37 cellular contexts compared by ENCODE assay signal in genomic region chr2:100297511-100297910, GRCh38. TPM values are rescaled to one million over a fixed set of nuclear protein-coding genes. Genes with fewer than 3 reads are reported as not detected.
"Had no signal": no experiment of that assay in that cellular context is flagged by ENCODE, and none has a peak within 500 bp of the region (broad histone marks: within the 10 kb centered on the region; RNA-seq: fewer than 3 reads in every experiment).

No MANE protein-coding gene starts in this region.

- DNase-seq: activated CD4-positive, alpha-beta memory T cell treated with anti-CD3 and anti-CD28 coated beads for 36 hours; activated CD4-positive, alpha-beta T cell treated with anti-CD3 and anti-CD28 coated beads for 1 hour; activated CD4-positive, alpha-beta T cell treated with anti-CD3 and anti-CD28 coated beads for 36 hours; activated CD4-positive, alpha-beta T cell treated with anti-CD3 and anti-CD28 coated beads for 48 hours; activated CD4-positive, alpha-beta T cell treated with anti-CD3 and anti-CD28 coated beads, Interleukin-2, amount 50 U/mL, for 1 hour; activated CD4-positive, alpha-beta T cell treated with anti-CD3 and anti-CD28 coated beads, Interleukin-2, amount 50 U/mL, for 4 hours; activated CD4-positive, CD25-positive, alpha-beta regulatory T cell; activated CD8-positive, alpha-beta memory T cell treated with anti-CD3 and anti-CD28 coated beads, Interleukin-2, amount 50 U/mL, for 4 hours; activated CD8-positive, alpha-beta T cell treated with anti-CD3 and anti-CD28 coated beads for 36 hours; activated effector memory CD4-positive, alpha-beta T cell treated with anti-CD3 and anti-CD28 coated beads, Interleukin-2, amount 50 U/mL, for 16 hours; activated gamma-delta T cell treated with Interleukin-2 at 50 U/mL for 16 hours; activated naive CD4-positive, alpha-beta T cell; activated naive CD4-positive, alpha-beta T cell treated with anti-CD3 and anti-CD28 coated beads for 36 hours; activated naive CD4-positive, alpha-beta T cell treated with anti-CD3 and anti-CD28 coated beads, Interleukin-2, amount 50 U/mL, for 16 hours; activated naive CD8-positive, alpha-beta T cell treated with anti-CD3 and anti-CD28 coated beads for 36 hours; activated T-cell treated with anti-CD3 and anti-CD28 coated beads for 4 hours; activated T-cell treated with anti-CD3 and anti-CD28 coated beads, Interleukin-2, amount 50 U/mL, for 1 hour; activated T-cell treated with anti-CD3 and anti-CD28 coated beads, Interleukin-2, amount 50 U/mL, for 4 hours; activated T-cell treated with anti-CD3 and anti-CD28 coated beads, Interleukin-2, amount 50 U/mL, for 72 hours; adrenal gland; amniotic stem cell; aorta; body of pancreas; brain microvascular endothelial cell; central memory CD4-positive, alpha-beta T cell; T-helper 1 cell; T-helper 2 cell; T-helper 9 cell; WERI-Rb-1 had no signal

- H3K36me3 Mint-ChIP-seq: activated CD4-positive, alpha-beta memory T cell treated with anti-CD3 and anti-CD28 coated beads for 36 hours; activated naive CD4-positive, alpha-beta T cell treated with anti-CD3 and anti-CD28 coated beads, Interleukin-2, amount 50 U/mL, for 72 hours; activated naive CD8-positive, alpha-beta T cell treated with anti-CD3 and anti-CD28 coated beads for 36 hours; WTC11 had no signal

- H3K9me3 ChIP-seq: adrenal gland, body of pancreas, breast epithelium had no signal

- H3K27ac Mint-ChIP-seq: activated CD4-positive, alpha-beta memory T cell treated with anti-CD3 and anti-CD28 coated beads for 36 hours; activated CD4-positive, alpha-beta T cell treated with anti-CD3 and anti-CD28 coated beads for 36 hours; activated CD8-positive, alpha-beta T cell treated with anti-CD3 and anti-CD28 coated beads for 36 hours; activated naive CD4-positive, alpha-beta T cell treated with anti-CD3 and anti-CD28 coated beads for 36 hours; activated naive CD4-positive, alpha-beta T cell treated with anti-CD3 and anti-CD28 coated beads, Interleukin-2, amount 50 U/mL, for 72 hours; activated naive CD8-positive, alpha-beta T cell treated with anti-CD3 and anti-CD28 coated beads for 36 hours; activated T-cell treated with anti-CD3 and anti-CD28 coated beads, Interleukin-2, amount 50 U/mL, for 72 hours; activated T-helper 1 cell treated with anti-CD3 and anti-CD28 coated beads, Interleukin-12 subunit alpha, Interleukin-12 subunit beta, Interleukin-2, Interleukin-4 antibody, amounts not matched to agents 30 ng/mL and 10 ng/mL and 1 ng/mL, durations not matched to agents 14 hours and 24 hours and 36 hours; activated T-helper 17 cell treated with anti-CD3 and anti-CD28 coated beads, Interleukin-2, amount 50 U/mL, for 72 hours; T-helper 1 cell treated with Interleukin-12 subunit alpha and Interleukin-12 subunit beta and Interleukin-4 antibody, amounts not matched to agents 30 μg/mL and 1 μg/mL, for 36 hours; T-helper 2 cell treated with Interferon-gamma antibody and Interleukin-4, amounts not matched to agents 5 μg/mL and 100 μg/mL, for 36 hours; WTC11 had no signal

- H3K4me3 ChIP-seq: adrenal gland, body of pancreas, breast epithelium had no signal

- H3K9me3 Mint-ChIP-seq: activated CD4-positive, alpha-beta memory T cell treated with anti-CD3 and anti-CD28 coated beads for 36 hours; activated CD8-positive, alpha-beta T cell treated with anti-CD3 and anti-CD28 coated beads for 36 hours; activated naive CD4-positive, alpha-beta T cell treated with anti-CD3 and anti-CD28 coated beads for 36 hours; activated naive CD4-positive, alpha-beta T cell treated with anti-CD3 and anti-CD28 coated beads, Interleukin-2, amount 50 U/mL, for 72 hours; activated naive CD8-positive, alpha-beta T cell treated with anti-CD3 and anti-CD28 coated beads for 36 hours; activated T-cell treated with anti-CD3 and anti-CD28 coated beads, Interleukin-2, amount 50 U/mL, for 4 hours; activated T-cell treated with anti-CD3 and anti-CD28 coated beads, Interleukin-2, amount 50 U/mL, for 72 hours; activated T-helper 1 cell treated with anti-CD3 and anti-CD28 coated beads, Interleukin-12 subunit alpha, Interleukin-12 subunit beta, Interleukin-2, Interleukin-4 antibody, amounts not matched to agents 30 ng/mL and 10 ng/mL and 1 ng/mL, durations not matched to agents 14 hours and 24 hours and 36 hours; activated T-helper 17 cell treated with anti-CD3 and anti-CD28 coated beads, Interleukin-2, amount 50 U/mL, for 72 hours; T-helper 1 cell treated with Interleukin-12 subunit alpha and Interleukin-12 subunit beta and Interleukin-4 antibody, amounts not matched to agents 30 μg/mL and 1 μg/mL, for 36 hours; T-helper 2 cell treated with Interferon-gamma antibody and Interleukin-4, amounts not matched to agents 5 μg/mL and 100 μg/mL, for 36 hours; WTC11 had no signal

- H3K4me1 Mint-ChIP-seq: activated CD4-positive, alpha-beta T cell treated with anti-CD3 and anti-CD28 coated beads for 36 hours; activated naive CD8-positive, alpha-beta T cell treated with anti-CD3 and anti-CD28 coated beads for 36 hours; activated T-helper 17 cell treated with anti-CD3 and anti-CD28 coated beads, Interleukin-2, amount 50 U/mL, for 72 hours had no signal

- H3K27ac ChIP-seq: adrenal gland, body of pancreas, brain microvascular endothelial cell, breast epithelium, WERI-Rb-1 had no signal

- H3K4me3 Mint-ChIP-seq: activated CD4-positive, alpha-beta memory T cell treated with anti-CD3 and anti-CD28 coated beads for 36 hours; activated CD4-positive, alpha-beta T cell treated with anti-CD3 and anti-CD28 coated beads for 36 hours; activated CD8-positive, alpha-beta T cell treated with anti-CD3 and anti-CD28 coated beads for 36 hours; activated naive CD4-positive, alpha-beta T cell treated with anti-CD3 and anti-CD28 coated beads for 36 hours; activated naive CD8-positive, alpha-beta T cell treated with anti-CD3 and anti-CD28 coated beads for 36 hours; activated T-cell treated with anti-CD3 and anti-CD28 coated beads, Interleukin-2, amount 50 U/mL, for 4 hours; activated T-cell treated with anti-CD3 and anti-CD28 coated beads, Interleukin-2, amount 50 U/mL, for 72 hours; activated T-helper 1 cell treated with anti-CD3 and anti-CD28 coated beads, Interleukin-12 subunit alpha, Interleukin-12 subunit beta, Interleukin-2, Interleukin-4 antibody, amounts not matched to agents 30 ng/mL and 10 ng/mL and 1 ng/mL, durations not matched to agents 14 hours and 24 hours and 36 hours; activated T-helper 17 cell treated with anti-CD3 and anti-CD28 coated beads, Interleukin-2, amount 50 U/mL, for 72 hours; T-helper 1 cell treated with Interleukin-12 subunit alpha and Interleukin-12 subunit beta and Interleukin-4 antibody, amounts not matched to agents 30 μg/mL and 1 μg/mL, for 36 hours; T-helper 2 cell treated with Interferon-gamma antibody and Interleukin-4, amounts not matched to agents 5 μg/mL and 100 μg/mL, for 36 hours; WTC11 had no signal

- H3K27me3 ChIP-seq: adrenal gland, body of pancreas, brain microvascular endothelial cell, breast epithelium had no signal

- H3K4me1 ChIP-seq: body of pancreas, breast epithelium had no signal

- ATAC-seq: activated CD4-positive, alpha-beta T cell treated with anti-CD3 and anti-CD28 coated beads for 36 hours; activated CD4-positive, CD25-positive, alpha-beta regulatory T cell treated with anti-CD3 and anti-CD28 coated beads, Interleukin-2, amount 50 U/mL, for 24 hours; activated CD8-positive, alpha-beta T cell treated with anti-CD3 and anti-CD28 coated beads for 36 hours; activated naive CD4-positive, alpha-beta T cell treated with anti-CD3 and anti-CD28 coated beads, Interleukin-2, amount 50 U/mL, for 72 hours; activated T-cell treated with anti-CD3 and anti-CD28 coated beads, Interleukin-2, amount 50 U/mL, for 4 hours; activated T-cell treated with anti-CD3 and anti-CD28 coated beads, Interleukin-2, amount 50 U/mL, for 72 hours; activated T-helper 17 cell treated with anti-CD3 and anti-CD28 coated beads, Interleukin-2, amount 50 U/mL, for 72 hours; body of pancreas; WTC11 had no signal

- H3K36me3 ChIP-seq: brain microvascular endothelial cell, WERI-Rb-1 had no signal

RNA-seq across cellular contexts. Expression of gene LONRF2, which starts 24.8 kb away (rescaled TPM):
- total RNA-seq: activated naive CD4-positive, alpha-beta T cell treated with anti-CD3 and anti-CD28 coated beads for 36 hours; activated naive CD8-positive, alpha-beta T cell treated with anti-CD3 and anti-CD28 coated beads for 36 hours had no signal
